ENCODE assay signal across 21 cellular contexts in genomic region chr4:14695411-14695810, GRCh38.
"Had no signal": no experiment of that assay in that cellular context is flagged by ENCODE, and none has a peak within 500 bp of the region (broad histone marks: within the 10 kb centered on the region; RNA-seq: fewer than 3 reads in every experiment).

No MANE protein-coding gene starts in this region.

- FAIRE-seq: islet of Langerhans had no signal

- DNase-seq: activated CD4-positive, alpha-beta T cell treated with anti-CD3 and anti-CD28 coated beads for 1 hour; activated CD4-positive, alpha-beta T cell treated with anti-CD3 and anti-CD28 coated beads, Interleukin-2, amount 50 U/mL, for 1 hour; activated naive CD4-positive, alpha-beta T cell treated with anti-CD3 and anti-CD28 coated beads for 36 hours; activated naive CD8-positive, alpha-beta T cell treated with anti-CD3 and anti-CD28 coated beads, Interleukin-2, amount 10 ng/mL, durations not matched to agents 7 days and 5 days; activated T-cell treated with anti-CD3 and anti-CD28 coated beads, Interleukin-2, amount 50 U/mL, for 4 hours; amygdala; effector memory CD4-positive, alpha-beta T cell; esophagus squamous epithelium; gastrocnemius medialis; head of caudate nucleus; hypothalamus; left ventricle myocardium superior; ovary; stimulated activated CD4-positive, alpha-beta T cell treated with anti-CD3 and anti-CD28 coated beads, Interleukin-4, amount 100 ng/mL, for 1 hour; stimulated activated naive CD4-positive, alpha-beta T cell; T-helper 1 cell had no signal

- H3K27me3 ChIP-seq: esophagus squamous epithelium, gastrocnemius medialis, neutrophil, ovary, vagina had no signal

- H3K9me3 ChIP-seq: gastrocnemius medialis, neutrophil, prostate gland, thoracic aorta, vagina had no signal

- H3K36me3 ChIP-seq: esophagus squamous epithelium, gastrocnemius medialis, neutrophil, ovary, prostate gland, thoracic aorta, vagina had no signal

- H3K4me1 ChIP-seq: esophagus squamous epithelium, gastrocnemius medialis, prostate gland, vagina had no signal

- H3K4me3 ChIP-seq: esophagus squamous epithelium, gastrocnemius medialis, ovary, prostate gland, thoracic aorta, vagina had no signal

- H3K27ac ChIP-seq: esophagus squamous epithelium, gastrocnemius medialis, neutrophil, ovary, prostate gland, thoracic aorta, vagina had no signal
